Comparison of ENCODE assay signal across 8 cellular contexts in genomic region chr21:36419996-36420395, GRCh38. TPM values are rescaled to one million over a fixed set of nuclear protein-coding genes. Genes with fewer than 3 reads are reported as not detected.
A peak's percentile ranks its signal among the peaks of the same experiment; 100 is the strongest.
DNase-seq lines count a peak whose midpoint lies in the region; ATAC-seq and TF ChIP-seq lines count a peak whose summit lies in the region.

No MANE protein-coding gene starts in this region.

- CTCF ChIA-PET in activated B cell treated with CpG ODN at 0.5 μM for 24 hours (lab: Charles Lee) = interaction anchor here (0.8 to 1.0 kb wide), 3 partner anchors 84 to 507 kb away, joined by 3 to 4 read pairs (median 3); no protein-coding TSS in a partner anchor

- no peak overlapping the region for H2BK5ac ChIP-seq in H9 (ENCODE audit: insufficient read length, low read length)

- no peak overlapping the region for H3K4me3 Mint-ChIP-seq in H9
- H3K4me3 Mint-ChIP-seq in activated B cell treated with CpG ODN at 0.5 μM for 24 hours = no peak overlapping the region

- no peak overlapping the region for H2AFZ ChIP-seq in H9 (ENCODE audit: low read length)

- H3K27ac ChIP-seq in H9 (ENCODE audit: insufficient read length, low read depth, low read length) = no peak overlapping the region
- H3K27ac ChIP-seq in coronary artery = no peak overlapping the region
- H3K27ac ChIP-seq in left lung = no peak overlapping the region

- H3K9ac ChIP-seq in H9 (ENCODE audit: extremely low read depth, insufficient read length, low read length) = no peak overlapping the region

- H2BK15ac ChIP-seq in H9 (ENCODE audit: low read depth, low read length) = no peak overlapping the region

- no peak overlapping the region for H3K23ac ChIP-seq in H9 (ENCODE audit: insufficient read length, low read depth, low read length)

- no peak overlapping the region for H2BK20ac ChIP-seq in H9 (ENCODE audit: low read depth, low read length, poor library complexity, severe bottlenecking)

- no peak overlapping the region for H3K18ac ChIP-seq in H9 (ENCODE audit: insufficient read length, low read depth, low read length)

- H3K9me3 ChIP-seq in H9 (ENCODE audit: control insufficient read depth, low read depth, low read length) (no peaks in the 10 kb centered on the region), left lung (no peaks in the 10 kb centered on the region)

- H3T11ph ChIP-seq in H9 (ENCODE audit: low read length) = no peak overlapping the region

- H3K9me3 Mint-ChIP-seq in H9 (no peaks in the 10 kb centered on the region), activated B cell treated with CpG ODN at 0.5 μM for 24 hours (no peaks in the 10 kb centered on the region)

- H3K4me2 ChIP-seq in H9 (ENCODE audit: insufficient read depth, insufficient read length, low read length) = no peak overlapping the region

- no peak overlapping the region for H3K4ac ChIP-seq in H9 (ENCODE audit: low read depth, low read length)

- DNase-seq in C1 segment of cervical spinal cord (lab: John Stamatoyannopoulos, UW) (peak in 11 of 14 donors; percentile 4 to 42 (median 23)), H9 (peak; percentile 89), NCI-H2196 treated with DMSO at 0.1 percent for 48 hours (lab: John Stamatoyannopoulos, UW; ENCODE audit: unreplicated experiment) (peak; percentile 25), activated B cell treated with CpG ODN at 0.5 μM for 24 hours (peak; percentile 29), coronary artery (ENCODE audit: low spot score) (peak; percentile 88), left lung (peak in 1 of 2 donors; percentile 74)
- DNase-seq in stimulated activated CD4-positive, alpha-beta T cell treated with anti-CD3 and anti-CD28 coated beads, TNF-alpha, amount 100 ng/mL, for 24 hours (ENCODE audit: low read depth in 3 of 3) = peak in 2 of 3 experiments; percentile 10 to 40

- H3K27me3 Mint-ChIP-seq in H9 (ENCODE audit: low read depth) (no peaks in the 10 kb centered on the region), activated B cell treated with CpG ODN at 0.5 μM for 24 hours (no peaks in the 10 kb centered on the region)

- H4K91ac ChIP-seq in H9 (ENCODE audit: insufficient read length, low read depth, low read length) = no peak overlapping the region

- no peak overlapping the region for H4K5ac ChIP-seq in H9 (ENCODE audit: insufficient read length, low read depth, low read length)

- no peaks in the 10 kb centered on the region for H3K79me2 ChIP-seq in H9 (ENCODE audit: insufficient read depth, low read length)

- no CpG with 5 or more reads among the region's 8 CpGs for WGBS in H9 (ENCODE audit: extremely low coverage, insufficient read length, low lambda C conversion rate)

- H4K20me1 ChIP-seq in H9 (ENCODE audit: control insufficient read depth, insufficient read depth, insufficient read length) = peaks cover 4% of the 10 kb centered on the region

- intact Hi-C loops in activated B cell treated with CpG ODN at 0.5 μM for 24 hours (cut with micrococcal nuclease) (loop anchor here (1.0 to 5.0 kb wide), 4 partner anchors 82 to 507 kb away; no protein-coding TSS in a partner anchor), left lung (cut with DNase I) (no loop called here)

- H2BK12ac ChIP-seq in H9 (ENCODE audit: insufficient read length, low read depth, low read length) = no peak overlapping the region

- no peaks in the 10 kb centered on the region for H3K23me2 ChIP-seq in H9 (ENCODE audit: insufficient read length, low read depth, low read length, poor library complexity, severe bottlenecking)

- no peaks in the 10 kb centered on the region for H3K79me1 ChIP-seq in H9 (ENCODE audit: insufficient read depth, low read depth, low read length, poor library complexity, severe bottlenecking)

- TF ChIP-seq CTCF in H9 (conservative IDR thresholded peaks at IDR 0.05) (peak; percentile 83), activated B cell treated with CpG ODN at 0.5 μM for 24 hours (IDR thresholded peaks at IDR 0.05) (no peak), coronary artery (IDR thresholded peaks at IDR 0.05) (peak; percentile 77), left lung (IDR thresholded peaks at IDR 0.05) (peak; percentile 64 to 71)

- H3K36me3 Mint-ChIP-seq in H9 (ENCODE audit: insufficient read depth in 1 of 3, low read depth in 3 of 3) (peaks cover 17 to 33% (median 24%) of the 10 kb centered on the region in 3 experiments; a peak in 6 of 7 replicates), activated B cell treated with CpG ODN at 0.5 μM for 24 hours (ENCODE audit: low read depth) (peaks cover 11% of the 10 kb centered on the region)

- H3K14ac ChIP-seq in H9 (ENCODE audit: insufficient read depth, low read length) = no peak overlapping the region

- POLR2A ChIA-PET in activated B cell treated with CpG ODN at 0.5 μM for 24 hours (lab: Charles Lee) = no interaction called here

- H4K8ac ChIP-seq in H9 (replicated peaks; ENCODE audit: insufficient read length, low read depth, low read length) = no peak overlapping the region

- H2AK5ac ChIP-seq in H9 (ENCODE audit: insufficient read length, low read length) = no peak overlapping the region

- ATAC-seq in activated B cell treated with CpG ODN at 0.5 μM for 24 hours (ENCODE audit: low read depth) (peak; percentile 71), left lung (peak; percentile 97), GM18867 (IDR thresholded peaks at IDR 0.05; ENCODE audit: unreplicated experiment) (no peak)

- no peak overlapping the region; a peak in 1 of 7 replicates for H3K27ac Mint-ChIP-seq in H9
- H3K27ac Mint-ChIP-seq in activated B cell treated with CpG ODN at 0.5 μM for 24 hours = no peak overlapping the region

- peaks cover 16 to 28% of the 10 kb centered on the region in 2 experiments for H3K4me1 Mint-ChIP-seq in H9
- no peaks in the 10 kb centered on the region for H3K4me1 Mint-ChIP-seq in activated B cell treated with CpG ODN at 0.5 μM for 24 hours

- H3K36me3 ChIP-seq in left lung = peaks cover 0 to 23% of the 10 kb centered on the region in 2 donors

- H3K4me1 ChIP-seq in H9 (ENCODE audit: insufficient read depth, low read length) (no peaks in the 10 kb centered on the region; the same call in 1 of the 2 replicates), left lung (no peaks in the 10 kb centered on the region)

- no peak overlapping the region for H2BK120ac ChIP-seq in H9 (ENCODE audit: low read depth, low read length, poor library complexity, severe bottlenecking)

- H3K56ac ChIP-seq in H9 (ENCODE audit: insufficient read length, low read depth, low read length) = no peak overlapping the region

- H3K4me3 ChIP-seq in coronary artery (no peak overlapping the region), left lung (no peak overlapping the region)

- no peaks in the 10 kb centered on the region for H3K27me3 ChIP-seq in H9 (ENCODE audit: insufficient read depth, low read length)
- no peaks in the 10 kb centered on the region for H3K27me3 ChIP-seq in left lung

RNA-seq across cellular contexts. Expression of gene CHAF1B, which starts 34.8 kb away (rescaled TPM):
- total RNA-seq in H9 (2021) = 19.3 and 21.7 TPM in 2 replicates
- total RNA-seq in activated B cell treated with CpG ODN at 0.5 μM for 24 hours = 5.6 and 6.2 TPM in 2 replicates
- total RNA-seq in left lung = 1 to 10 TPM; 4.1 to 6.6 TPM

RNA-seq across cellular contexts. Expression of gene CLDN14, which starts 59.9 kb away (rescaled TPM):
- total RNA-seq in H9 (2021) (not detected in 2 replicates), activated B cell treated with CpG ODN at 0.5 μM for 24 hours (0.58 and 0.64 TPM in 2 replicates), left lung (not detected)
